In genomic region chr4:1377606-1378261, GRCh38 we compare ENCODE assay signal across 17 cellular contexts. TPM values are rescaled to one million over a fixed set of nuclear protein-coding genes. Genes with fewer than 3 reads are reported as not detected.
A peak's percentile ranks its signal among the peaks of the same experiment; 100 is the strongest.
DNase-seq lines count a peak whose midpoint lies in the region; ATAC-seq, FAIRE-seq and TF ChIP-seq lines count a peak whose summit lies in the region.
"Had no signal": no experiment of that assay in that cellular context is flagged by ENCODE, and none has a peak within 500 bp of the region (broad histone marks: within the 10 kb centered on the region; RNA-seq: fewer than 3 reads in every experiment).

No MANE protein-coding gene starts in this region.

- H3K36me3 ChIP-seq in RWPE2 (ENCODE audit: low read depth) (0 out of 2 replicates have a peak, but pooled peaks cover 4% of the 10 kb centered on the region), kidney (ENCODE audit: control insufficient read depth in 1 of 2, insufficient read depth in 2 of 2, low read length in 2 of 2) (peaks cover 2 to 3% of the 10 kb centered on the region in 2 donors)
- H3K36me3 ChIP-seq: MG63 had no signal

- H3K27me3 ChIP-seq in RWPE2 (ENCODE audit: insufficient read depth, poor library complexity, severe bottlenecking), result no peaks in the 10 kb centered on the region
- H3K27me3 ChIP-seq: MG63, Peyer's patch had no signal

- peak; percentile 57 for DNase-seq in RWPE2 (ENCODE audit: low spot score)
- DNase-seq in chondrocyte (ENCODE audit: low spot score), result peak; percentile 85
- DNase-seq in kidney, result peak; percentile 66
- DNase-seq in sciatic nerve (ENCODE audit: low spot score), result peak; percentile 51
- DNase-seq in type B pancreatic cell (ENCODE audit: extremely low spot score, unreplicated experiment), result no peak
- no peak for DNase-seq in stimulated activated CD4-positive, alpha-beta T cell treated with anti-CD3 and anti-CD28 coated beads, Interleukin-12 subunit alpha, Interleukin-12 subunit beta, amount 100 ng/mL, for 4 hours
- no peak for DNase-seq in COLO829 (ENCODE audit: low spot score)
- DNase-seq: DMS153, MG63, NCI-H1105, NCI-H1694 treated with DMSO at 0.1 percent for 48 hours, NCI-H446, NCI-H748 treated with DMSO at 0.1 percent for 48 hours had no signal

- ATAC-seq in RWPE2 (ENCODE audit: low read depth) (no peak), sciatic nerve (peak; percentile 6)

- no peak overlapping the region for H3K9ac ChIP-seq in kidney (ENCODE audit: low read length in 2 of 2)

- H3K9me3 Mint-ChIP-seq in chondrocyte (ENCODE audit: low read depth) (no peaks in the 10 kb centered on the region), type B pancreatic cell (no peaks in the 10 kb centered on the region)

- H3K4me1 ChIP-seq in RWPE2 (ENCODE audit: insufficient read depth, poor library complexity, severe bottlenecking), result no peaks in the 10 kb centered on the region
- no peaks in the 10 kb centered on the region for H3K4me1 ChIP-seq in kidney (ENCODE audit: control insufficient read depth in 1 of 2, insufficient read depth in 1 of 2, low read depth in 1 of 2, low read length in 2 of 2)
- H3K4me1 ChIP-seq: Peyer's patch had no signal

- TF ChIP-seq CTCF in RWPE2 (IDR thresholded peaks at IDR 0.05; ENCODE audit: poor library complexity, severe bottlenecking) (no peak), chondrocyte (IDR thresholded peaks at IDR 0.05) (no peak), kidney (IDR thresholded peaks at IDR 0.05; ENCODE audit: borderline replicate concordance, extremely low read depth, insufficient read depth) (no peak), type B pancreatic cell (conservative IDR thresholded peaks at IDR 0.05) (no peak)

- no peak overlapping the region for H3K27ac Mint-ChIP-seq in chondrocyte (ENCODE audit: unreplicated experiment)
- no peak overlapping the region for H3K27ac Mint-ChIP-seq in type B pancreatic cell

- H3K27ac ChIP-seq in RWPE2 (ENCODE audit: poor library complexity, severe bottlenecking) (no peak overlapping the region), kidney (ENCODE audit: low read depth in 2 of 2, low read length in 2 of 2) (no peak overlapping the region)
- H3K27ac ChIP-seq: Peyer's patch had no signal

- no peaks in the 10 kb centered on the region for H3K27me3 Mint-ChIP-seq in chondrocyte (ENCODE audit: low read depth)
- no peaks in the 10 kb centered on the region for H3K27me3 Mint-ChIP-seq in type B pancreatic cell

- H3K4me3 Mint-ChIP-seq in chondrocyte (ENCODE audit: unreplicated experiment), result no peak overlapping the region
- H3K4me3 Mint-ChIP-seq in type B pancreatic cell, result no peak overlapping the region

- H3K9me3 ChIP-seq in RWPE2 (ENCODE audit: severe bottlenecking) (no peaks in the 10 kb centered on the region), kidney (ENCODE audit: control insufficient read depth in 1 of 2, low read length in 2 of 2) (no peaks in the 10 kb centered on the region)
- H3K9me3 ChIP-seq: MG63, Peyer's patch had no signal

- H3K4me1 Mint-ChIP-seq in chondrocyte (ENCODE audit: low read depth), result no peaks in the 10 kb centered on the region
- H3K4me1 Mint-ChIP-seq in type B pancreatic cell (ENCODE audit: unreplicated experiment), result no peaks in the 10 kb centered on the region

- peaks cover 10% of the 10 kb centered on the region for H3K36me3 Mint-ChIP-seq in chondrocyte (ENCODE audit: low read depth)
- peaks cover 10% of the 10 kb centered on the region for H3K36me3 Mint-ChIP-seq in type B pancreatic cell

- H3K4me3 ChIP-seq in RWPE2 (ENCODE audit: severe bottlenecking) (no peak overlapping the region), kidney (ENCODE audit: low read length in 2 of 2) (no peak overlapping the region)
- H3K4me3 ChIP-seq: MG63, Peyer's patch had no signal

- FAIRE-seq in kidney (lab: Jason Lieb, UNC), result no peak
- FAIRE-seq: H1 had no signal

- intact Hi-C loops in kidney (cut with DNase I) (no loop called here), sciatic nerve (cut with DNase I) (no loop called here)

RNA-seq across cellular contexts. Expression of gene NKX1-1, which starts 28.5 kb away (rescaled TPM):
- not detected in 3 replicates for total RNA-seq in chondrocyte
- total RNA-seq in kidney, result not detected
- not detected for polyA plus RNA-seq in kidney (ENCODE audit: insufficient read depth, low read depth, low replicate concordance)
- not detected for total RNA-seq in sciatic nerve
- total RNA-seq in type B pancreatic cell (ENCODE audit: low replicate concordance), result not detected in 2 replicates
- total RNA-seq: H1, Peyer's patch had no signal
- polyA plus RNA-seq: AG04450, BJ, H1 had no signal

RNA-seq across cellular contexts. Expression of gene UVSSA, which starts 30.7 kb away (rescaled TPM):
- total RNA-seq in chondrocyte (20.7 to 35.1 TPM (median 20.9 TPM) in 3 replicates), kidney (32.5 TPM), sciatic nerve (33.5 TPM), type B pancreatic cell (ENCODE audit: low replicate concordance) (30.5 and 32.4 TPM in 2 replicates)
- polyA plus RNA-seq in kidney (ENCODE audit: insufficient read depth, low read depth, low replicate concordance), result 5.2 TPM

Comparison
In these comparisons a context has a peak if more than half of its experiments do, and no peak if none do; other contexts are left out.
1. DNase-seq: peak in RWPE2 (single experiment), chondrocyte (single experiment), kidney (single experiment) and sciatic nerve (single experiment); none in type B pancreatic cell (single experiment), stimulated activated CD4-positive, alpha-beta T cell treated with anti-CD3 and anti-CD28 coated beads, Interleukin-12 subunit alpha, Interleukin-12 subunit beta, amount 100 ng/mL, for 4 hours (single experiment) and COLO829 (single experiment).